1 cellular context compared by ENCODE assay signal in the genomic region with DNA sequence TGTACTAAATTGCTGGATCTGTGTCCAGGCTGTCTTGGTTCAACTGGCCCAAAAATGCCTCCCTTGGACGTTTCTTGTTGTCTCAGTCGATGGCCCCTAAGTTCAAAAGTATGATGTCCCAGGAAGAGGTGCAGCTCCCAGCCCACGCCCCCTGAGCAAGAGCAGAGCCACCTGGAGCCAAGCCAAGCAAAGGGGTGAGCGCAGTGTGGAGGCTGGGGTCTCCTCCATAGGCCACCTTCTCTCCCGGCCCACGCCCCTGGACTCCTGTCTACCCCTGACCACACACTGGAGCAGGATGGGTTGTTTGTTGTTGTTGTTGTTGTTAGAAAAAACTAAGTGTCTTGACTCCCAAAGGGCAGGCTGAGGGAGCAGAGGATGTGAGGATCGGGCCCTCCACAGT.
TF ChIP-seq lines count a peak whose summit lies in the region.

No MANE protein-coding gene starts in this region.

TF ChIP-seq in WTC11, 78 proteins besides CTCF, POLR2A, EP300 and RAD21 (continued from another document):
- TF ChIP-seq, protein P1, sequence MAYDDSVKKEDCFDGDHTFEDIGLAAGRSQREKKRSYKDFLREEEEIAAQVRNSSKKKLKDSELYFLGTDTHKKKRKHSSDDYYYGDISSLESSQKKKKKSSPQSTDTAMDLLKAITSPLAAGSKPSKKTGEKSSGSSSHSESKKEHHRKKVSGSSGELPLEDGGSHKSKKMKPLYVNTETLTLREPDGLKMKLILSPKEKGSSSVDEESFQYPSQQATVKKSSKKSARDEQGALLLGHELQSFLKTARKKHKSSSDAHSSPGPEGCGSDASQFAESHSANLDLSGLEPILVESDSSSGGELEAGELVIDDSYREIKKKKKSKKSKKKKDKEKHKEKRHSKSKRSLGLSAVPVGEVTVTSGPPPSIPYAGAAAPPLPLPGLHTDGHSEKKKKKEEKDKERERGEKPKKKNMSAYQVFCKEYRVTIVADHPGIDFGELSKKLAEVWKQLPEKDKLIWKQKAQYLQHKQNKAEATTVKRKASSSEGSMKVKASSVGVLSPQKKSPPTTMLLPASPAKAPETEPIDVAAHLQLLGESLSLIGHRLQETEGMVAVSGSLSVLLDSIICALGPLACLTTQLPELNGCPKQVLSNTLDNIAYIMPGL (CRISPR knock-in tag; IDR thresholded peaks at IDR 0.05), result no peak
- TF ChIP-seq TCF7 (CRISPR knock-in tag; IDR thresholded peaks at IDR 0.05; ENCODE audit: low read depth) (no peak), ZNF416 (CRISPR knock-in tag; IDR thresholded peaks at IDR 0.05) (no peak), TEAD4 (CRISPR knock-in tag; IDR thresholded peaks at IDR 0.05) (no peak), NR3C1 (CRISPR knock-in tag; conservative IDR thresholded peaks at IDR 0.05; ENCODE audit: low read depth) (no peak)
- TF ChIP-seq, protein P2, sequence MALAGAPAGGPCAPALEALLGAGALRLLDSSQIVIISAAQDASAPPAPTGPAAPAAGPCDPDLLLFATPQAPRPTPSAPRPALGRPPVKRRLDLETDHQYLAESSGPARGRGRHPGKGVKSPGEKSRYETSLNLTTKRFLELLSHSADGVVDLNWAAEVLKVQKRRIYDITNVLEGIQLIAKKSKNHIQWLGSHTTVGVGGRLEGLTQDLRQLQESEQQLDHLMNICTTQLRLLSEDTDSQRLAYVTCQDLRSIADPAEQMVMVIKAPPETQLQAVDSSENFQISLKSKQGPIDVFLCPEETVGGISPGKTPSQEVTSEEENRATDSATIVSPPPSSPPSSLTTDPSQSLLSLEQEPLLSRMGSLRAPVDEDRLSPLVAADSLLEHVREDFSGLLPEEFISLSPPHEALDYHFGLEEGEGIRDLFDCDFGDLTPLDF (CRISPR knock-in tag; IDR thresholded peaks at IDR 0.05), result no peak
- TF ChIP-seq, protein P3, sequence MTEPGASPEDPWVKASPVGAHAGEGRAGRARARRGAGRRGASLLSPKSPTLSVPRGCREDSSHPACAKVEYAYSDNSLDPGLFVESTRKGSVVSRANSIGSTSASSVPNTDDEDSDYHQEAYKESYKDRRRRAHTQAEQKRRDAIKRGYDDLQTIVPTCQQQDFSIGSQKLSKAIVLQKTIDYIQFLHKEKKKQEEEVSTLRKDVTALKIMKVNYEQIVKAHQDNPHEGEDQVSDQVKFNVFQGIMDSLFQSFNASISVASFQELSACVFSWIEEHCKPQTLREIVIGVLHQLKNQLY (CRISPR knock-in tag; IDR thresholded peaks at IDR 0.05), result no peak
- TF ChIP-seq, protein P4, sequence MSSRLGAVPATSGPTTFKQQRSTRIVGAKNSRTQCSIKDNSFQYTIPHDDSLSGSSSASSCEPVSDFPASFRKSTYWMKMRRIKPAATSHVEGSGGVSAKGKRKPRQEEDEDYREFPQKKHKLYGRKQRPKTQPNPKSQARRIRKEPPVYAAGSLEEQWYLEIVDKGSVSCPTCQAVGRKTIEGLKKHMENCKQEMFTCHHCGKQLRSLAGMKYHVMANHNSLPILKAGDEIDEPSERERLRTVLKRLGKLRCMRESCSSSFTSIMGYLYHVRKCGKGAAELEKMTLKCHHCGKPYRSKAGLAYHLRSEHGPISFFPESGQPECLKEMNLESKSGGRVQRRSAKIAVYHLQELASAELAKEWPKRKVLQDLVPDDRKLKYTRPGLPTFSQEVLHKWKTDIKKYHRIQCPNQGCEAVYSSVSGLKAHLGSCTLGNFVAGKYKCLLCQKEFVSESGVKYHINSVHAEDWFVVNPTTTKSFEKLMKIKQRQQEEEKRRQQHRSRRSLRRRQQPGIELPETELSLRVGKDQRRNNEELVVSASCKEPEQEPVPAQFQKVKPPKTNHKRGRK (CRISPR knock-in tag; IDR thresholded peaks at IDR 0.05; ENCODE audit: borderline replicate concordance), result no peak
